ENCODE assay signal across 21 cellular contexts in genomic region chrX:138921031-138921430, GRCh38.
DNase-seq lines count a peak whose midpoint lies in the region; FAIRE-seq and TF ChIP-seq lines count a peak whose summit lies in the region.
"Had no signal": no experiment of that assay in that cellular context is flagged by ENCODE, and none has a peak within 500 bp of the region (broad histone marks: within the 10 kb centered on the region; RNA-seq: fewer than 3 reads in every experiment).

No MANE protein-coding gene starts in this region.

- no peaks in the 10 kb centered on the region for H3K9me3 ChIP-seq in neuronal stem cell (replicated peaks in 1 of 2; ENCODE audit: control insufficient read depth in 2 of 2, insufficient read depth in 1 of 2, low read depth in 1 of 2, low read length in 2 of 2)
- H3K9me3 ChIP-seq: A549, Caco-2 had no signal

- no CpG with 5 or more reads among the region's 2 CpGs for WGBS in neuronal stem cell (ENCODE audit: extremely low coverage in 2 of 2, insufficient read length in 2 of 2, insufficient replicate concordance in 1 of 2), 2 donors

- no peak overlapping the region for H3K14ac ChIP-seq in neuronal stem cell (ENCODE audit: low read length)

- H3K9ac ChIP-seq in neuronal stem cell (ENCODE audit: low read depth, low read length, poor library complexity), result no peak overlapping the region
- H3K9ac ChIP-seq: BLaER1 treated with 17β-estradiol and CSF1 and Interleukin-3, amounts not matched to agents 10 nM and 100 nM had no signal

- DNase-seq in DMS53 (lab: John Stamatoyannopoulos, UW) (peak; percentile 32), DMS53 treated with DMSO at 0.1 percent for 48 hours (lab: John Stamatoyannopoulos, UW; ENCODE audit: unreplicated experiment) (no peak), bronchial epithelial cell (ENCODE audit: low read depth) (peak; percentile 1), renal cortical epithelial cell (ENCODE audit: low read depth) (peak; percentile 16), SIG-M5 treated with dmso at 0.1 percent for 504 hours (lab: John Stamatoyannopoulos, UW; ENCODE audit: unreplicated experiment) (no peak), neuronal stem cell (ENCODE audit: low spot score) (no peak)
- DNase-seq: AML-193; Caco-2; Calu3; CD4-positive, alpha-beta T cell; CD8-positive, alpha-beta T cell; DMS79 treated with DMSO at 0.1 percent for 48 hours; GF-D8 had no signal

- H3K36me3 ChIP-seq in bronchial epithelial cell (ENCODE audit: control insufficient read depth, insufficient read depth, low read length) (no peaks in the 10 kb centered on the region), neuronal stem cell (replicated peaks in 1 of 2; ENCODE audit: control insufficient read depth in 2 of 2, insufficient read depth in 2 of 2, low read length in 2 of 2) (no peaks in the 10 kb centered on the region)
- H3K36me3 ChIP-seq: BLaER1 treated with 17β-estradiol and CSF1 and Interleukin-3, amounts not matched to agents 10 nM and 100 nM had no signal

- H3K27ac ChIP-seq in neuronal stem cell (replicated peaks; ENCODE audit: low read length), result no peak overlapping the region
- H3K27ac ChIP-seq: 22Rv1; A549; BLaER1 treated with 17β-estradiol and CSF1 and Interleukin-3, amounts not matched to agents 10 nM and 100 nM; C4-2B had no signal

- no peaks in the 10 kb centered on the region for H3K4me1 ChIP-seq in neuronal stem cell (ENCODE audit: control insufficient read depth in 2 of 2, insufficient read depth in 1 of 2, low read depth in 1 of 2, low read length in 2 of 2)
- H3K4me1 ChIP-seq: Caco-2 had no signal

- TF ChIP-seq CTCF in bronchial epithelial cell (IDR thresholded peaks at IDR 0.05; ENCODE audit: insufficient read depth, low read length, severe bottlenecking), result no peak

- H3K27me3 ChIP-seq in bronchial epithelial cell (ENCODE audit: control insufficient read depth, insufficient read depth, low read length), result no peaks in the 10 kb centered on the region
- H3K27me3 ChIP-seq in neuronal stem cell (ENCODE audit: control insufficient read depth in 3 of 3, insufficient read depth in 3 of 3, low read depth in 1 of 3, low read length in 3 of 3), result no peaks in the 10 kb centered on the region

- no peak overlapping the region for H2BK5ac ChIP-seq in neuronal stem cell (ENCODE audit: low read length)

- H3K23ac ChIP-seq in neuronal stem cell (ENCODE audit: low read depth, low read length, poor library complexity), result no peak overlapping the region

- H3K79me1 ChIP-seq in neuronal stem cell (ENCODE audit: low read depth, low read length), result no peaks in the 10 kb centered on the region

- no peak overlapping the region for H3K18ac ChIP-seq in neuronal stem cell (ENCODE audit: low read length)

- H4K8ac ChIP-seq in neuronal stem cell (ENCODE audit: low read depth, low read length), result no peak overlapping the region

- no peak overlapping the region for H2BK120ac ChIP-seq in neuronal stem cell (ENCODE audit: low read depth, low read length)

- no peak overlapping the region for H2AFZ ChIP-seq in neuronal stem cell (ENCODE audit: low read length)

- H3K4me3 ChIP-seq in bronchial epithelial cell (ENCODE audit: low read depth, low read length) (no peak overlapping the region), neuronal stem cell (ENCODE audit: low read length in 2 of 2) (no peak overlapping the region)
- H3K4me3 ChIP-seq: A549; BLaER1 treated with 17β-estradiol and CSF1 and Interleukin-3, amounts not matched to agents 10 nM and 100 nM had no signal

- H2BK15ac ChIP-seq in neuronal stem cell (ENCODE audit: low read length), result no peak overlapping the region

- H2AK5ac ChIP-seq in neuronal stem cell (ENCODE audit: low read depth, low read length), result no peak overlapping the region

- no peak for FAIRE-seq in bronchial epithelial cell (lab: Jason Lieb, UNC)
- FAIRE-seq: A549, D721Med, G401.6, GM12891, GM19239 had no signal

- H3K4me2 ChIP-seq in neuronal stem cell (ENCODE audit: insufficient read depth, low read length, poor library complexity, severe bottlenecking), result no peak overlapping the region
- H3K4me2 ChIP-seq: A549; BLaER1 treated with 17β-estradiol and CSF1 and Interleukin-3, amounts not matched to agents 10 nM and 100 nM had no signal

- H4K91ac ChIP-seq in neuronal stem cell (ENCODE audit: low read depth, low read length, poor library complexity), result no peak overlapping the region

- H2BK12ac ChIP-seq in neuronal stem cell (ENCODE audit: low read length), result no peak overlapping the region

- H3K4ac ChIP-seq in neuronal stem cell (ENCODE audit: low read length), result no peak overlapping the region

Comparison
In these comparisons a context has a peak if more than half of its experiments do, and no peak if none do; other contexts are left out.
1. DNase-seq: peak in DMS53 (single experiment), bronchial epithelial cell (single experiment) and renal cortical epithelial cell (single experiment); none in DMS53 treated with DMSO at 0.1 percent for 48 hours (single experiment), SIG-M5 treated with dmso at 0.1 percent for 504 hours (single experiment) and neuronal stem cell (single experiment).